In the genomic region with DNA sequence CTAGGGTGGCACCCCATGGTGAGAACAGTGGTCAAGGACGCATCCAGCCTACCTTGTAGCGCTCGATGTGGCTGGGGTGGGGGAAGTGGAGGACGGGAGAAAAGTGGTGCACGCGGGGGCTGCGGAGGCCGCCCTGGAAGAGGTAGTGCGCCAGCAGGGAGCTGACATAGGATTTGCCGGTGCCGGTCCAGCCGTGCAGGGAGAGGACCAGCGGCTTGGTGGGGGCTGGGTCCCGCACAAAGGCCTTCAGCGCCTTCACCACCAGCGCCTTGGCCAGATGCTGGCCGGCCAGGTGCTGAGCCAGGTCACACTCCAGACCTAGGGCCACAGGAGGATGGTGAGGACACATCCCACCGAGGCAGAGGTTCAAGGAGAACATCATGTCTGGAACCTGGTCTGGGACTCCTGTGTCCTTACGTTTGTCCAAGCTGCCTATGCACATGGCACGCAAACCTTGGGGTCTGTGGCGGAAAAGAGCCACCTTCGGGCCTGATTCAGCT, we compare ENCODE assay signal across 8 cellular contexts. TPM values are rescaled to one million over a fixed set of nuclear protein-coding genes. Genes with fewer than 3 reads are reported as not detected.
DNase-seq lines count a peak whose midpoint lies in the region; ATAC-seq and TF ChIP-seq lines count a peak whose summit lies in the region.

No MANE protein-coding gene starts in this region.

- H3K36me3 ChIP-seq in BE2C: no peaks in the 10 kb centered on the region
- no peaks in the 10 kb centered on the region for H3K36me3 ChIP-seq in colonic mucosa

- H3K4me3 Mint-ChIP-seq in naive thymus-derived CD8-positive, alpha-beta T cell: peak overlapping the region; percentile 78 to 98 (median 86)

- peaks cover 4 to 19% (median 6%) of the 10 kb centered on the region in 3 donors for H3K36me3 Mint-ChIP-seq in naive thymus-derived CD8-positive, alpha-beta T cell

- intact Hi-C loops in colonic mucosa (cut with DNase I): loop anchor here (2.0 to 10.0 kb wide), 4 partner anchors 51 to 229 kb away; no protein-coding TSS in a partner anchor

- peak overlapping the region; percentile 79 for H3K4me3 ChIP-seq in BE2C (ENCODE audit: low read depth, low read length)
- peak overlapping the region; percentile 88 for H3K4me3 ChIP-seq in colonic mucosa

- H3K27me3 ChIP-seq in BE2C (no peaks in the 10 kb centered on the region), colonic mucosa (no peaks in the 10 kb centered on the region)

- DNase-seq in BE2C (no peak), colonic mucosa (no peak), dermis blood vessel endothelial cell (no peak)
- DNase-seq in naive thymus-derived CD8-positive, alpha-beta T cell: peak in 1 of 10 donors; percentile 13
- DNase-seq in stimulated activated CD4-positive, alpha-beta T cell treated with anti-CD3 and anti-CD28 coated beads, Interleukin-2, amount 100 ng/mL, for 48 hours: no peak

- no peak for ATAC-seq in naive thymus-derived CD8-positive, alpha-beta T cell
- ATAC-seq in HG02759 (IDR thresholded peaks at IDR 0.05; ENCODE audit: unreplicated experiment): no peak
- ATAC-seq in HG02973 (IDR thresholded peaks at IDR 0.05; ENCODE audit: unreplicated experiment): no peak

- H3K9me3 Mint-ChIP-seq in naive thymus-derived CD8-positive, alpha-beta T cell: no peaks in the 10 kb centered on the region

- peaks cover 9 to 20% (median 14%) of the 10 kb centered on the region in 4 donors for H3K4me1 Mint-ChIP-seq in naive thymus-derived CD8-positive, alpha-beta T cell

- H3K4me1 ChIP-seq in BE2C (peaks cover 4% of the 10 kb centered on the region), colonic mucosa (peaks cover 7% of the 10 kb centered on the region)

- H3K9me3 ChIP-seq in BE2C (no peaks in the 10 kb centered on the region), colonic mucosa (no peaks in the 10 kb centered on the region)

- H3K9ac ChIP-seq in colonic mucosa (ENCODE audit: low read depth in 2 of 2, low read length in 2 of 2): peak overlapping the region; percentile 33 to 65

- H3K27ac ChIP-seq in colonic mucosa: peak overlapping the region; percentile 97

- H3K27ac Mint-ChIP-seq in naive thymus-derived CD8-positive, alpha-beta T cell: peak overlapping the region in 9 of 10 donors; percentile 56 to 98 (median 92)

- H3K27me3 Mint-ChIP-seq in naive thymus-derived CD8-positive, alpha-beta T cell: peaks cover 0 to 1% (median 0%) of the 10 kb centered on the region in 5 donors

- POLR2A ChIA-PET in naive thymus-derived CD8-positive, alpha-beta T cell (lab: Charles Lee): interaction anchor here (0.8 to 3.8 kb wide), 29 partner anchors 10 to 541 kb away, joined by 3 to 54 read pairs (median 5); partner anchors contain the start of genes CDK9, GOLGA2, LRSAM1 and PTRH1

- TF ChIP-seq CTCF in BE2C (IDR thresholded peaks at IDR 0.05; ENCODE audit: low read depth, low read length) (no peak), LNCAP (IDR thresholded peaks at IDR 0.05) (peak; percentile 91), colonic mucosa (IDR thresholded peaks at IDR 0.05) (no peak)

RNA-seq across cellular contexts. Expression of gene TOR2A, which starts 0.8 kb away (rescaled TPM):
- polyA plus RNA-seq in BE2C (2012; ENCODE audit: insufficient read depth, insufficient read length, low read depth): 33.8 TPM
- total RNA-seq in colonic mucosa: 10 to 100 TPM; 25.8 to 29.8 TPM
- 10 to 100 TPM in 1 of 2 experiments, 1 to 10 TPM in 1; 9.8 to 13.9 TPM for total RNA-seq in naive thymus-derived CD8-positive, alpha-beta T cell
- 10 to 100 TPM; 18.1 to 24.7 (median 23.5) TPM for polyA plus RNA-seq in naive thymus-derived CD8-positive, alpha-beta T cell
- 7.7 and 13.2 TPM in 2 replicates for total RNA-seq in dermis blood vessel endothelial cell

RNA-seq across cellular contexts. Expression of gene TTC16, which starts 18.4 kb away (rescaled TPM):
- polyA plus RNA-seq in BE2C (2012; ENCODE audit: insufficient read depth, insufficient read length, low read depth): 0.28 TPM
- total RNA-seq in colonic mucosa: under 1 TPM; 0.05 to 0.07 TPM
- 1 to 10 TPM; 7.2 to 8.2 TPM for total RNA-seq in naive thymus-derived CD8-positive, alpha-beta T cell
- 1 to 10 TPM; 1.8 to 4.4 (median 3.0) TPM for polyA plus RNA-seq in naive thymus-derived CD8-positive, alpha-beta T cell
- total RNA-seq in dermis blood vessel endothelial cell: not detected in 2 replicates

RNA-seq across cellular contexts. Expression of gene PTRH1, which starts 18.8 kb away (rescaled TPM):
- 33.7 TPM for polyA plus RNA-seq in BE2C (2012; ENCODE audit: insufficient read depth, insufficient read length, low read depth)
- total RNA-seq in colonic mucosa (10 to 100 TPM in 1 of 2 donors, 1 to 10 TPM in 1; 8.9 to 23.8 TPM), dermis blood vessel endothelial cell (22.3 and 24.7 TPM in 2 replicates)
- 1 to 10 TPM; 8.8 to 8.9 TPM for total RNA-seq in naive thymus-derived CD8-positive, alpha-beta T cell
- polyA plus RNA-seq in naive thymus-derived CD8-positive, alpha-beta T cell: 10 to 100 TPM; 26.2 to 37.7 (median 30.9) TPM

RNA-seq across cellular contexts. Expression of gene CFAP157, which starts 27.5 kb away (rescaled TPM):
- 5.2 TPM for polyA plus RNA-seq in BE2C (2012; ENCODE audit: insufficient read depth, insufficient read length, low read depth)
- under 1 TPM in 1 of 2 donors, not detected in 1; 0.12 TPM for total RNA-seq in colonic mucosa
- total RNA-seq in naive thymus-derived CD8-positive, alpha-beta T cell: under 1 TPM; 0.58 to 0.99 TPM
- under 1 TPM; 0.18 to 0.32 (median 0.23) TPM for polyA plus RNA-seq in naive thymus-derived CD8-positive, alpha-beta T cell
- total RNA-seq in dermis blood vessel endothelial cell: not detected in 2 replicates

RNA-seq across cellular contexts. Expression of gene SH2D3C, which starts 44.2 kb away (rescaled TPM):
- polyA plus RNA-seq in BE2C (2012; ENCODE audit: insufficient read depth, insufficient read length, low read depth): 12.5 TPM
- total RNA-seq in colonic mucosa (1 to 10 TPM; 3.5 TPM), dermis blood vessel endothelial cell (77.8 and 95.6 TPM in 2 replicates)
- total RNA-seq in naive thymus-derived CD8-positive, alpha-beta T cell: 10 to 100 TPM; 42.8 to 45.1 TPM
- 10 to 100 TPM; 13.8 to 50.8 (median 23.5) TPM for polyA plus RNA-seq in naive thymus-derived CD8-positive, alpha-beta T cell
